Comparison of ENCODE assay signal across 8 cellular contexts in the genomic region with DNA sequence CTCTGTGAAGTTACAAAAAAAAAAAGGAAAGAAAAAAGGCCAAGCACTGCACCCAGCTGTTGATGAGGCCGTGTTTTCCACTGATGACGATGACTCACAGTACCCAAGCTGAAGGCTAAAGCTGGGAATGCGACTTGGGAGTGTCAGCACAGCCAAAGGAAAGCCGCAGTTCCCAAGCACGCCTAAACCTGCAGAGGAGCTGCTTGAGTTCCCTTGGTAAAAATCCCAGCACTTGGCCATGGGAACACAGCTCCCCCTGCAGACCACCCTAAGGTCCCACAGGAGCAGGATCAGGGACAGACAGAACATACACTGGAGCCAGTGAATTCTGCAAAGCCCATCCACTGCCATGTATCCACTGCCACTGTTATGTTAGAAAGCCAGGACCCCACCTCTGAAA. TPM values are rescaled to one million over a fixed set of nuclear protein-coding genes. Genes with fewer than 3 reads are reported as not detected.
A peak's percentile ranks its signal among the peaks of the same experiment; 100 is the strongest.
DNase-seq lines count a peak whose midpoint lies in the region; ATAC-seq and TF ChIP-seq lines count a peak whose summit lies in the region.

No MANE protein-coding gene starts in this region.

- H3K27me3 Mint-ChIP-seq in activated T-helper 1 cell treated with anti-CD3 and anti-CD28 coated beads, Interleukin-12 subunit alpha, Interleukin-12 subunit beta, Interleukin-2, Interleukin-4 antibody, amounts not matched to agents 30 ng/mL and 10 ng/mL and 1 ng/mL, durations not matched to agents 14 hours and 24 hours and 36 hours (ENCODE audit: insufficient read depth), result no peaks in the 10 kb centered on the region

- no peaks in the 10 kb centered on the region for H3K9me3 Mint-ChIP-seq in activated T-helper 1 cell treated with anti-CD3 and anti-CD28 coated beads, Interleukin-12 subunit alpha, Interleukin-12 subunit beta, Interleukin-2, Interleukin-4 antibody, amounts not matched to agents 30 ng/mL and 10 ng/mL and 1 ng/mL, durations not matched to agents 14 hours and 24 hours and 36 hours

- intact Hi-C loops in spleen (cut with DNase I; ENCODE audit: low total_unique reads), result loop anchor here (10.0 kb wide), 1 partner anchor 248 kb away; no protein-coding TSS in a partner anchor
- intact Hi-C loops in activated T-helper 1 cell treated with anti-CD3 and anti-CD28 coated beads, Interleukin-12 subunit alpha, Interleukin-12 subunit beta, Interleukin-2, Interleukin-4 antibody, amounts not matched to agents 30 ng/mL and 10 ng/mL and 1 ng/mL, durations not matched to agents 14 hours and 24 hours and 36 hours (cut with micrococcal nuclease), result no loop called here

- H3K27me3 ChIP-seq in right atrium auricular region, result no peaks in the 10 kb centered on the region
- H3K27me3 ChIP-seq in spleen (replicated peaks in 1 of 7), result no peaks in the 10 kb centered on the region

- H3K4me1 ChIP-seq in right atrium auricular region (no peaks in the 10 kb centered on the region), spleen (no peaks in the 10 kb centered on the region)

- H3K4me3 ChIP-seq in right atrium auricular region (no peak overlapping the region), spleen (no peak overlapping the region)

- peak; percentile 44 for DNase-seq in COLO829 (ENCODE audit: low spot score)
- DNase-seq in HuH-7 (ENCODE audit: low spot score), result peak; percentile 44
- peak; percentile 74 for DNase-seq in amniotic epithelial cell (ENCODE audit: low read depth)
- no peak for DNase-seq in right atrium auricular region (ENCODE audit: low spot score)
- DNase-seq in spleen, result no peak
- no peak for DNase-seq in activated T-cell treated with anti-CD3 and anti-CD28 coated beads for 4 hours
- DNase-seq in activated T-helper 1 cell treated with anti-CD3 and anti-CD28 coated beads, Interleukin-12 subunit alpha, Interleukin-12 subunit beta, Interleukin-2, Interleukin-4 antibody, amounts not matched to agents 30 ng/mL and 10 ng/mL and 1 ng/mL, durations not matched to agents 14 hours and 24 hours and 36 hours (ENCODE audit: low spot score), result no peak

- no peaks in the 10 kb centered on the region for H3K9me3 ChIP-seq in right atrium auricular region
- H3K9me3 ChIP-seq in spleen, result peaks cover 0 to 6% (median 0%) of the 10 kb centered on the region in 8 donors

- no peaks in the 10 kb centered on the region for H3K4me1 Mint-ChIP-seq in activated T-helper 1 cell treated with anti-CD3 and anti-CD28 coated beads, Interleukin-12 subunit alpha, Interleukin-12 subunit beta, Interleukin-2, Interleukin-4 antibody, amounts not matched to agents 30 ng/mL and 10 ng/mL and 1 ng/mL, durations not matched to agents 14 hours and 24 hours and 36 hours (ENCODE audit: low read depth)

- peaks cover 19% of the 10 kb centered on the region for H3K36me3 Mint-ChIP-seq in activated T-helper 1 cell treated with anti-CD3 and anti-CD28 coated beads, Interleukin-12 subunit alpha, Interleukin-12 subunit beta, Interleukin-2, Interleukin-4 antibody, amounts not matched to agents 30 ng/mL and 10 ng/mL and 1 ng/mL, durations not matched to agents 14 hours and 24 hours and 36 hours (ENCODE audit: low read depth)

- ATAC-seq in HG02981 (IDR thresholded peaks at IDR 0.05; ENCODE audit: unreplicated experiment), result no peak

- no peak for TF ChIP-seq POLR2A in spleen (IDR thresholded peaks at IDR 0.05)

- H3K27ac Mint-ChIP-seq in activated T-helper 1 cell treated with anti-CD3 and anti-CD28 coated beads, Interleukin-12 subunit alpha, Interleukin-12 subunit beta, Interleukin-2, Interleukin-4 antibody, amounts not matched to agents 30 ng/mL and 10 ng/mL and 1 ng/mL, durations not matched to agents 14 hours and 24 hours and 36 hours, result no peak overlapping the region

- H3K36me3 ChIP-seq in right atrium auricular region (no peaks in the 10 kb centered on the region), spleen (peaks cover 0 to 89% (median 20%) of the 10 kb centered on the region in 6 donors)

- TF ChIP-seq CTCF in right atrium auricular region (IDR thresholded peaks at IDR 0.05) (peak; percentile 33 to 72), spleen (IDR thresholded peaks at IDR 0.05 in 8 of 11, conservative IDR thresholded peaks at IDR 0.05 in 3 of 11) (peak in 10 of 11 experiments; percentile 15 to 69 (median 56))

- H3K4me3 Mint-ChIP-seq in activated T-helper 1 cell treated with anti-CD3 and anti-CD28 coated beads, Interleukin-12 subunit alpha, Interleukin-12 subunit beta, Interleukin-2, Interleukin-4 antibody, amounts not matched to agents 30 ng/mL and 10 ng/mL and 1 ng/mL, durations not matched to agents 14 hours and 24 hours and 36 hours, result no peak overlapping the region

- 45 to 82% (median 77%) methylated on average over 5 of the region's 5 CpGs for WGBS in spleen, 5 donors

- no peak overlapping the region for H3K27ac ChIP-seq in right atrium auricular region
- H3K27ac ChIP-seq in spleen, result no peak overlapping the region

RNA-seq across cellular contexts. Expression of a gene that starts 39.9 kb away (rescaled TPM):
- 10 to 100 TPM; 18.1 to 27.6 TPM for total RNA-seq in right atrium auricular region
- total RNA-seq in spleen, result 10 to 100 TPM; 29.0 to 43.9 (median 35.9) TPM
- polyA plus RNA-seq in spleen, result 10 to 100 TPM; 46.6 to 55.5 (median 55.1) TPM
- 24.5 and 32.8 TPM in 2 replicates for total RNA-seq in activated T-helper 1 cell treated with anti-CD3 and anti-CD28 coated beads, Interleukin-12 subunit alpha, Interleukin-12 subunit beta, Interleukin-2, Interleukin-4 antibody, amounts not matched to agents 30 ng/mL and 10 ng/mL and 1 ng/mL, durations not matched to agents 14 hours and 24 hours and 36 hours

Comparison
In these comparisons a context has a peak if more than half of its experiments do, and no peak if none do; other contexts are left out.
1. DNase-seq: peak in COLO829 (single experiment), HuH-7 (single experiment) and amniotic epithelial cell (single experiment); none in right atrium auricular region (single experiment), spleen (single experiment), activated T-cell treated with anti-CD3 and anti-CD28 coated beads for 4 hours (single experiment) and activated T-helper 1 cell treated with anti-CD3 and anti-CD28 coated beads, Interleukin-12 subunit alpha, Interleukin-12 subunit beta, Interleukin-2, Interleukin-4 antibody, amounts not matched to agents 30 ng/mL and 10 ng/mL and 1 ng/mL, durations not matched to agents 14 hours and 24 hours and 36 hours (single experiment).